Comparison of ENCODE assay signal across 9 cellular contexts in the genomic region with DNA sequence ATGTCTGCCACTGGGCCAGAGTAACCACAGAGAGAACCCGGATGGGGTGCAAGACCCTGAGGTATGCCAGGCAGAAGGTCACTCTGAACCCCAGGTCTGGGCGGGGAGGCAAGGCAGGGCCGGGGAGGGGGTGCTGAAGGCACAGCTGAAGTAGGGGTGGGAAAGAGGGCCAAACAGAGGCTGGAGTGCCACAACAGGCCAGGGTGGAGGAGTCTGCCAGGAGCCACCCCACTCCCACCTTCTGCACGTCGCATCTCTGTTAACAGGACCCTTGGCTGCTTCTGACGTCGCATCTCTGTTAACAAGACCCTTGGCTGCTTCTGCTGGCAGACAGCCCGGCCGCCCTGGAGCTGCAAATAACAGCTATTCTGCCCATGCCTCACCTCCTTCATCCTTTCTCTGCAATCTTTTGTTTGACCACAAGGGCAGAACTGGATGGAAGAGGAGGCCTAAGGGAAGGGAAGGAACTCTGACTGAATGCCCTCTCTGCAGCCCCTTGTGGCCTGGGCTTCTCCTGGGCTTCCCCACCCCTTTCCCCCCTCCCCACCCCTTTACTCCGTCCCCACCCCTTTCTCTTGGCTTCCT. TPM values are rescaled to one million over a fixed set of nuclear protein-coding genes. Genes with fewer than 3 reads are reported as not detected.
DNase-seq lines count a peak whose midpoint lies in the region; ATAC-seq and TF ChIP-seq lines count a peak whose summit lies in the region.
"Had no signal": no experiment of that assay in that cellular context is flagged by ENCODE, and none has a peak within 500 bp of the region (broad histone marks: within the 10 kb centered on the region; RNA-seq: fewer than 3 reads in every experiment).

No MANE protein-coding gene starts in this region.

- ATAC-seq in esophagus mucosa, result no peak

- CTCF ChIA-PET in BJ (lab: Yijun Ruan, JAX) (interaction anchor here (0.8 to 1.4 kb wide), 4 partner anchors 8 to 19 kb away, joined by 3 to 4 read pairs (median 4); no protein-coding TSS in a partner anchor), HEK293T (lab: Yijun Ruan, JAX) (interaction anchor here (0.6 kb wide), 1 partner anchor 899 kb away, joined by 3 read pairs; no protein-coding TSS in a partner anchor)

- intact Hi-C loops in uterus (cut with DNase I; ENCODE audit: low total_unique reads), result no loop called here

- in situ Hi-C loops in astrocyte of the cerebellum (cut with HindIII; ENCODE audit: low sequenced_read_pairs), result no loop called here

- no peaks in the 10 kb centered on the region for H3K27me3 ChIP-seq in BJ (ENCODE audit: control insufficient read depth, insufficient read depth, low read length)
- H3K27me3 ChIP-seq in uterus, result no peaks in the 10 kb centered on the region

- H3K36me3 ChIP-seq in BJ (ENCODE audit: control insufficient read depth, insufficient read depth, low read length) (no peaks in the 10 kb centered on the region), uterus (no peaks in the 10 kb centered on the region)
- H3K36me3 ChIP-seq: stomach had no signal

- peak overlapping the region in 1 of 2 donors; percentile 2 for H3K27ac ChIP-seq in uterus
- H3K27ac ChIP-seq: stomach had no signal

- DNase-seq in BJ (ENCODE audit: low read depth), result no peak
- DNase-seq in HEK293T (ENCODE audit: extremely low spot score), result peak; percentile 69
- no peak for DNase-seq in astrocyte of the cerebellum (ENCODE audit: low read depth)
- DNase-seq in iPS-NIHi7 (ENCODE audit: extremely low spot score), result peak; percentile 91
- no peak for DNase-seq in germinal center (ENCODE audit: low spot score)
- no peak for DNase-seq in activated naive CD4-positive, alpha-beta T cell (lab: John Stamatoyannopoulos, UW)
- no peak for DNase-seq in uterus
- DNase-seq: stomach had no signal

- H3K4me3 ChIP-seq in BJ (ENCODE audit: low read depth, low read length) (no peak overlapping the region), astrocyte of the cerebellum (ENCODE audit: low read depth, low read length) (no peak overlapping the region), uterus (no peak overlapping the region)
- H3K4me3 ChIP-seq: stomach had no signal

- POLR2A ChIA-PET in BJ (lab: Charles Lee), result no interaction called here
- POLR2A ChIA-PET in HEK293T (lab: Yijun Ruan, JAX), result no interaction called here

- TF ChIP-seq CTCF in BJ (IDR thresholded peaks at IDR 0.05; ENCODE audit: insufficient read depth, low read depth, low read length) (peak; percentile 33; the same call in 1 of the 2 replicates), astrocyte of the cerebellum (IDR thresholded peaks at IDR 0.05; ENCODE audit: low read depth, low read length, missing control alignments) (peak; percentile 47), uterus (IDR thresholded peaks at IDR 0.05) (no peak)

- H3K4me1 ChIP-seq in uterus, result no peaks in the 10 kb centered on the region

- H3K9me3 ChIP-seq in uterus, result no peaks in the 10 kb centered on the region
- H3K9me3 ChIP-seq: stomach had no signal

- no peak for TF ChIP-seq POLR2A in uterus (IDR thresholded peaks at IDR 0.05)

TF ChIP-seq in HEK293T, 16 proteins besides CTCF, POLR2A, EP300 and RAD21:
- TF ChIP-seq FOXK2 (IDR thresholded peaks at IDR 0.05), result no peak
- TF ChIP-seq FOXM1 (IDR thresholded peaks at IDR 0.05; ENCODE audit: borderline replicate concordance), result no peak
- TF ChIP-seq, protein P1, sequence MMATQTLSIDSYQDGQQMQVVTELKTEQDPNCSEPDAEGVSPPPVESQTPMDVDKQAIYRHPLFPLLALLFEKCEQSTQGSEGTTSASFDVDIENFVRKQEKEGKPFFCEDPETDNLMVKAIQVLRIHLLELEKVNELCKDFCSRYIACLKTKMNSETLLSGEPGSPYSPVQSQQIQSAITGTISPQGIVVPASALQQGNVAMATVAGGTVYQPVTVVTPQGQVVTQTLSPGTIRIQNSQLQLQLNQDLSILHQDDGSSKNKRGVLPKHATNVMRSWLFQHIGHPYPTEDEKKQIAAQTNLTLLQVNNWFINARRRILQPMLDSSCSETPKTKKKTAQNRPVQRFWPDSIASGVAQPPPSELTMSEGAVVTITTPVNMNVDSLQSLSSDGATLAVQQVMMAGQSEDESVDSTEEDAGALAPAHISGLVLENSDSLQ (IDR thresholded peaks at IDR 0.05), result no peak
- TF ChIP-seq HDGF (IDR thresholded peaks at IDR 0.05; ENCODE audit: borderline replicate concordance), result no peak
- TF ChIP-seq TARDBP (IDR thresholded peaks at IDR 0.05), result no peak
- TF ChIP-seq L3MBTL2 (conservative IDR thresholded peaks at IDR 0.05), result no peak
- TF ChIP-seq FOXA1 (IDR thresholded peaks at IDR 0.05), result no peak
- TF ChIP-seq NFRKB (IDR thresholded peaks at IDR 0.05), result no peak
- TF ChIP-seq CTBP1 (IDR thresholded peaks at IDR 0.05; ENCODE audit: borderline replicate concordance), result no peak
- TF ChIP-seq BHLHE40 (IDR thresholded peaks at IDR 0.05; ENCODE audit: borderline replicate concordance), result no peak
- TF ChIP-seq LEF1 (IDR thresholded peaks at IDR 0.05; ENCODE audit: borderline replicate concordance), result no peak

RNA-seq across cellular contexts. Expression of a gene that starts 20.6 kb away (rescaled TPM):
- 131 and 248 TPM in 2 replicates for polyA plus RNA-seq in BJ (2011; rRNA removed)
- 52.2 and 74.2 TPM in 2 replicates for polyA minus RNA-seq in BJ (2011; rRNA and poly(A)+ RNA removed)
- total RNA-seq in esophagus mucosa (10.4 TPM), uterus (100 to 1,000 TPM in 1 of 4 donors, 10 to 100 TPM in 3; 39.2 to 217 (median 48.6) TPM)

RNA-seq across cellular contexts. Expression of a gene that starts 48.2 kb away (rescaled TPM):
- polyA plus RNA-seq in BJ (2011; rRNA removed), result 9.8 and 16.0 TPM in 2 replicates
- 9.4 and 10.1 TPM in 2 replicates for polyA minus RNA-seq in BJ (2011; rRNA and poly(A)+ RNA removed)
- total RNA-seq in esophagus mucosa (15.9 TPM), uterus (10 to 100 TPM in 3 of 4 donors, 1 to 10 TPM in 1; 7.4 to 20.6 (median 11.7) TPM)

Comparison
In these comparisons a context has a peak if more than half of its experiments do, and no peak if none do; other contexts are left out.
1. DNase-seq: peak in HEK293T (single experiment) and iPS-NIHi7 (single experiment); none in BJ (single experiment), astrocyte of the cerebellum (single experiment), germinal center (single experiment), activated naive CD4-positive, alpha-beta T cell (0 of 4) and uterus (0 of 2).
2. CTCF ChIP-seq: peak in BJ (single experiment) and astrocyte of the cerebellum (single experiment); none in uterus (0 of 4).